In genomic region chr21:40553781-40554180, GRCh38 we compare ENCODE assay signal across 16 cellular contexts.
A peak's percentile ranks its signal among the peaks of the same experiment; 100 is the strongest.
DNase-seq lines count a peak whose midpoint lies in the region; ATAC-seq lines count a peak whose summit lies in the region.
"Had no signal": no experiment of that assay in that cellular context is flagged by ENCODE, and none has a peak within 500 bp of the region (broad histone marks: within the 10 kb centered on the region; RNA-seq: fewer than 3 reads in every experiment).

No MANE protein-coding gene starts in this region.

- no peaks in the 10 kb centered on the region for H3K79me2 ChIP-seq in trophoblast cell (ENCODE audit: control insufficient read depth, insufficient read depth, low read length, poor library complexity)

- no peak overlapping the region for H2BK120ac ChIP-seq in trophoblast cell (ENCODE audit: insufficient read depth, low read length, poor library complexity)

- H3K4me1 ChIP-seq in trophoblast cell (ENCODE audit: control insufficient read depth in 1 of 2, insufficient read depth in 2 of 2, low read length in 2 of 2), result no peaks in the 10 kb centered on the region
- H3K4me1 ChIP-seq: A549, Caco-2 had no signal

- H4K8ac ChIP-seq in trophoblast cell (ENCODE audit: low read depth, low read length), result no peak overlapping the region

- H2BK5ac ChIP-seq in trophoblast cell (ENCODE audit: low read depth, low read length, poor library complexity), result no peak overlapping the region

- H3K27me3 ChIP-seq in trophoblast cell (ENCODE audit: insufficient read depth, low read length), result no peaks in the 10 kb centered on the region
- H3K27me3 ChIP-seq: BLaER1 treated with 17β-estradiol and CSF1 and Interleukin-3, amounts not matched to agents 10 nM and 100 nM had no signal

- H3K4me3 ChIP-seq in trophoblast cell (ENCODE audit: low read depth, low read length), result no peak overlapping the region
- H3K4me3 ChIP-seq: A549; BLaER1 treated with 17β-estradiol and CSF1 and Interleukin-3, amounts not matched to agents 10 nM and 100 nM had no signal

- H3K9me3 ChIP-seq in trophoblast cell (ENCODE audit: insufficient read depth, low read depth, low read length), result no peaks in the 10 kb centered on the region
- H3K9me3 ChIP-seq: A549, Caco-2 had no signal

- no peak overlapping the region for H3K4me2 ChIP-seq in trophoblast cell (ENCODE audit: low read length)
- H3K4me2 ChIP-seq: A549; BLaER1 treated with 17β-estradiol and CSF1 and Interleukin-3, amounts not matched to agents 10 nM and 100 nM had no signal

- no peak overlapping the region for H3K27ac ChIP-seq in trophoblast cell (ENCODE audit: low read depth, low read length)
- H3K27ac ChIP-seq: 22Rv1; A549; BLaER1 treated with 17β-estradiol and CSF1 and Interleukin-3, amounts not matched to agents 10 nM and 100 nM; C4-2B had no signal

- H3K23ac ChIP-seq in trophoblast cell (ENCODE audit: low read length), result no peak overlapping the region

- H2AFZ ChIP-seq in trophoblast cell (ENCODE audit: insufficient read depth, low read length, poor library complexity), result no peak overlapping the region

- DNase-seq in SIG-M5 treated with dmso at 0.1 percent for 504 hours (lab: John Stamatoyannopoulos, UW; ENCODE audit: unreplicated experiment) (peak; percentile 7), SIG-M5 (lab: John Stamatoyannopoulos, UW) (no peak), trophoblast cell (peak; percentile 52 to 91), NK-92 (lab: John Stamatoyannopoulos, UW; ENCODE audit: unreplicated experiment) (no peak)
- DNase-seq: AML-193; Caco-2; Calu3; CD4-positive, alpha-beta T cell; CD8-positive, alpha-beta T cell; DMS79 treated with DMSO at 0.1 percent for 48 hours; GF-D8 had no signal

- H2AK5ac ChIP-seq in trophoblast cell (ENCODE audit: low read length), result no peak overlapping the region

- WGBS in trophoblast cell (ENCODE audit: extremely low coverage, insufficient coverage, insufficient read length), result no CpG with 5 or more reads among the region's 3 CpGs

- H4K91ac ChIP-seq in trophoblast cell (ENCODE audit: low read depth, low read length), result no peak overlapping the region

- H2BK12ac ChIP-seq in trophoblast cell (ENCODE audit: low read length), result no peak overlapping the region

- H4K12ac ChIP-seq in trophoblast cell (ENCODE audit: low read depth, low read length), result no peak overlapping the region

- ATAC-seq in GM19035 (IDR thresholded peaks at IDR 0.05; ENCODE audit: unreplicated experiment), result no peak
- ATAC-seq: A549; CD8-positive, alpha-beta T cell had no signal

- H3K4ac ChIP-seq in trophoblast cell (ENCODE audit: low read depth, low read length), result no peak overlapping the region

- H3K79me1 ChIP-seq in trophoblast cell (ENCODE audit: low read length), result no peaks in the 10 kb centered on the region

- H3K9ac ChIP-seq in trophoblast cell (ENCODE audit: low read length), result no peak overlapping the region
- H3K9ac ChIP-seq: BLaER1 treated with 17β-estradiol and CSF1 and Interleukin-3, amounts not matched to agents 10 nM and 100 nM had no signal

- no peak overlapping the region for H3K14ac ChIP-seq in trophoblast cell (ENCODE audit: low read length)

- no peak overlapping the region for H3K18ac ChIP-seq in trophoblast cell (ENCODE audit: low read length)

- no peaks in the 10 kb centered on the region for H3K36me3 ChIP-seq in trophoblast cell (ENCODE audit: control insufficient read depth in 1 of 2, insufficient read depth in 2 of 2, low read length in 2 of 2)
- H3K36me3 ChIP-seq: BLaER1 treated with 17β-estradiol and CSF1 and Interleukin-3, amounts not matched to agents 10 nM and 100 nM had no signal

Comparison
In these comparisons a context has a peak if more than half of its experiments do, and no peak if none do; other contexts are left out.
1. DNase-seq: peak in SIG-M5 treated with dmso at 0.1 percent for 504 hours (single experiment) and trophoblast cell (2 of 2); none in SIG-M5 (single experiment) and NK-92 (single experiment).